Comparison of ENCODE assay signal across 20 cellular contexts in genomic region chr12:85633491-85633890, GRCh38.
A peak's percentile ranks its signal among the peaks of the same experiment; 100 is the strongest.
DNase-seq lines count a peak whose midpoint lies in the region; ATAC-seq and TF ChIP-seq lines count a peak whose summit lies in the region.
"Had no signal": no experiment of that assay in that cellular context is flagged by ENCODE, and none has a peak within 500 bp of the region (broad histone marks: within the 10 kb centered on the region; RNA-seq: fewer than 3 reads in every experiment).

No MANE protein-coding gene starts in this region.

- 50 to 61% methylated on average over 1 of the region's 1 CpG for WGBS in transverse colon (ENCODE audit: low coverage in 1 of 2), 2 donors

- no peak for TF ChIP-seq CTCF in transverse colon (IDR thresholded peaks at IDR 0.05)

- no peaks in the 10 kb centered on the region for H3K9me3 ChIP-seq in transverse colon
- H3K9me3 ChIP-seq: Caco-2 had no signal

- H3K4me1 ChIP-seq in transverse colon, result no peaks in the 10 kb centered on the region
- H3K4me1 ChIP-seq: Caco-2 had no signal

- no peak for TF ChIP-seq POLR2A in transverse colon (IDR thresholded peaks at IDR 0.05)

- DNase-seq in HT-29 (ENCODE audit: low spot score) (peak; percentile 5), NCI-H2227 (lab: John Stamatoyannopoulos, UW; ENCODE audit: unreplicated experiment) (peak; percentile 15), dermis blood vessel endothelial cell (peak; percentile 25), GF-D8 (lab: John Stamatoyannopoulos, UW) (no peak), sciatic nerve (ENCODE audit: low spot score) (no peak), transverse colon (no peak)
- DNase-seq: Caco-2; CD4-positive, alpha-beta memory T cell; DMS 273 treated with DMSO at 0.1 percent for 48 hours; DND-41; Karpas-422; MG63; NCI-H1436; NCI-H1930; NCI-H524 treated with DMSO at 0.1 percent for 48 hours; SHP77 treated with DMSO at 0.1 percent for 48 hours; SW 1271 had no signal

- TF ChIP-seq EP300 in transverse colon (IDR thresholded peaks at IDR 0.05; ENCODE audit: low read depth), result no peak

- H3K27ac ChIP-seq in transverse colon, result no peak overlapping the region
- H3K27ac ChIP-seq: BLaER1 treated with 17β-estradiol and CSF1 and Interleukin-3, amounts not matched to agents 10 nM and 100 nM; SK-N-MC had no signal

- H3K4me3 ChIP-seq in transverse colon, result no peak overlapping the region
- H3K4me3 ChIP-seq: BLaER1 treated with 17β-estradiol and CSF1 and Interleukin-3, amounts not matched to agents 10 nM and 100 nM; MG63; SK-N-MC had no signal

- ATAC-seq in HG03354 (IDR thresholded peaks at IDR 0.05; ENCODE audit: poor library complexity, severe bottlenecking, unreplicated experiment) (no peak), sciatic nerve (no peak)

- intact Hi-C loops in sciatic nerve (cut with DNase I), result no loop called here
- intact Hi-C loops in transverse colon (cut with DNase I; ENCODE audit: low total_unique reads), result no loop called here

- no peaks in the 10 kb centered on the region for H3K27me3 ChIP-seq in transverse colon
- H3K27me3 ChIP-seq: BLaER1 treated with 17β-estradiol and CSF1 and Interleukin-3, amounts not matched to agents 10 nM and 100 nM; MG63 had no signal

- H3K36me3 ChIP-seq in transverse colon, result no peaks in the 10 kb centered on the region
- H3K36me3 ChIP-seq: BLaER1 treated with 17β-estradiol and CSF1 and Interleukin-3, amounts not matched to agents 10 nM and 100 nM; MG63 had no signal

- in situ Hi-C loops in transverse colon (cut with MboI; ENCODE audit: low pct_ligation_motif_present in 1 of 4, low pct_unique_long_range_greater_than_20kb in 1 of 4, low sequenced_read_pairs in 3 of 4), result no loop called here

Comparison
In these comparisons a context has a peak if more than half of its experiments do, and no peak if none do; other contexts are left out.
1. DNase-seq: peak in HT-29 (single experiment), NCI-H2227 (single experiment) and dermis blood vessel endothelial cell (single experiment); none in GF-D8 (single experiment), sciatic nerve (single experiment) and transverse colon (single experiment).